Comparison of ENCODE assay signal across 8 cellular contexts in the genomic region with DNA sequence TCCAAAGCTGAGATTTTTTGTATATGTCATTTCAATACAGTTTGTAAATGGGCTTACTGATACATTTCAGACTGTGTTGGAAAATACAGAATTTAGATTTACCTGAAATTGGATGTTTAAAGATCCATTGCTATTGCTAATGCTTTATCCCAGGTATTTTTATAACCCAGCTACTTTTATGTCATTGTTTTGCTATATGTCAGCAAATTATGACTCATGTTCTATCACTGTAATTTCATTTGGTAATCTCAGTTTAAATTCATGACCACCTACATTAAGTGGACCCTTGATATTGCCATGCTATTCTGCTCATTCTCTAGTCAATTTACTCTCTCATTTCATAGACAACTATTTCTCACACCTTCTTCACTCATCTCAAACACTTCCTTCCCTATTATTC.
"Had no signal": no experiment of that assay in that cellular context is flagged by ENCODE, and none has a peak within 500 bp of the region (broad histone marks: within the 10 kb centered on the region; RNA-seq: fewer than 3 reads in every experiment).

No MANE protein-coding gene starts in this region.

- FAIRE-seq: H1, H54 had no signal

- H3K4me3 ChIP-seq: GM23338 had no signal

- ATAC-seq: GM23338 had no signal

- DNase-seq: H9, HCEC 1CT, HFFc6, KG1 had no signal

- H3K27ac ChIP-seq: HL-60 had no signal

- H2AFZ ChIP-seq: GM23338 had no signal

- H3K4me2 ChIP-seq: GM23338 had no signal
